In the genomic region with DNA sequence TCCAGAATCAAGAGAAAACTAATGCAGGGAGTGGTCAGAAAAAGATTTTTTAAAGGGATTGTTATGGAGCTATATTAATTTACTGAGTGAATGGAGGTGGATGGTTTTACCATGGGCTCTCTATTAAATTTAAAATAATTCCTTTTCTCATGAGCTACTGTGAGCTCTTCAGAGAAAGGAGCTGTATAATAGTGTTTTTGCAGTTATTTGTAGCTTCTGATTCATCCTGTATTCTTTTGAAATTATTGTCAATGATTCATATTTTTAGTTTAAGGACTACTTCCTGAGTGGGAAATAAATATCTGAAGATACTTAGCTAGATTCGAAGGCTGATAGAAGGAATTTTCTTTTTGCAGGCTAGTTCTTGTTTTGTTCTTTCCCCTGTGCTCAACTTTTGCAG, we compare ENCODE assay signal across 8 cellular contexts. TPM values are rescaled to one million over a fixed set of nuclear protein-coding genes. Genes with fewer than 3 reads are reported as not detected.
A peak's percentile ranks its signal among the peaks of the same experiment; 100 is the strongest.
DNase-seq lines count a peak whose midpoint lies in the region; ATAC-seq, FAIRE-seq and TF ChIP-seq lines count a peak whose summit lies in the region.
"Not testable (repeated sequence)": the region's sequence is repeated elsewhere in the genome, so short reads cannot be mapped to it uniquely, and the experiment has no call there.

No MANE protein-coding gene starts in this region.

- H3K4me1 Mint-ChIP-seq in activated CD4-positive, alpha-beta T cell treated with anti-CD3 and anti-CD28 coated beads for 36 hours, result peaks cover 37% of the 10 kb centered on the region
- peaks cover 32% of the 10 kb centered on the region for H3K4me1 Mint-ChIP-seq in osteocyte (ENCODE audit: unreplicated experiment)

- CTCF ChIA-PET in activated CD4-positive, alpha-beta T cell treated with anti-CD3 and anti-CD28 coated beads for 36 hours (lab: Charles Lee), result not testable (repeated sequence)
- CTCF ChIA-PET in GM12878 (lab: Yijun Ruan, JAX), result interaction anchor here (4.5 kb wide), 1 partner anchor 58 kb away, joined by 19 read pairs; no protein-coding TSS in a partner anchor

- not testable (repeated sequence) for H3K9me3 ChIP-seq in GM12878 (replicated peaks; ENCODE audit: control insufficient read depth, insufficient read depth, low read length); kidney (ENCODE audit: control insufficient read depth in 1 of 2, low read length in 2 of 2); upper lobe of right lung

- H3K9me3 Mint-ChIP-seq in activated CD4-positive, alpha-beta T cell treated with anti-CD3 and anti-CD28 coated beads for 36 hours (ENCODE audit: low read depth); osteocyte (ENCODE audit: unreplicated experiment): not testable (repeated sequence)

- intact Hi-C loops in activated CD4-positive, alpha-beta T cell treated with anti-CD3 and anti-CD28 coated beads for 36 hours (cut with DNase I, micrococcal nuclease), result loop anchor here (5.0 to 10.0 kb wide), 3 partner anchors 78 to 1141 kb away; a partner anchor contains a TSS
- intact Hi-C loops in GM12878 (cut with micrococcal nuclease; ENCODE audit: unreplicated experiment), result loop anchor here (5.0 kb wide), 1 partner anchor 56 kb away; a partner anchor contains a TSS
- intact Hi-C loops in kidney (cut with DNase I); upper lobe of right lung (cut with DNase I): not testable (repeated sequence)

- peak overlapping the region; percentile 93 for H3K27ac Mint-ChIP-seq in activated CD4-positive, alpha-beta T cell treated with anti-CD3 and anti-CD28 coated beads for 36 hours
- peak overlapping the region; percentile 91 for H3K27ac Mint-ChIP-seq in osteocyte (ENCODE audit: unreplicated experiment)

- POLR2A ChIA-PET in activated CD4-positive, alpha-beta T cell treated with anti-CD3 and anti-CD28 coated beads for 36 hours (lab: Charles Lee); GM12878 (lab: Charles Lee): not testable (repeated sequence)

- WGBS in GM12878 (ENCODE audit: insufficient coverage, insufficient replicate concordance, low lambda C conversion rate, missing lambda C conversion rate), result 0% methylated on average over 1 of the region's 1 CpG

- H3K4me1 ChIP-seq in GM12878 (ENCODE audit: control insufficient read depth, insufficient read depth, low read length); kidney (ENCODE audit: control insufficient read depth in 1 of 2, insufficient read depth in 1 of 2, low read depth in 1 of 2, low read length in 2 of 2): not testable (repeated sequence)
- H3K4me1 ChIP-seq in upper lobe of right lung, result peaks cover 23% of the 10 kb centered on the region

- peak overlapping the region; percentile 95 for H3K4me3 Mint-ChIP-seq in activated CD4-positive, alpha-beta T cell treated with anti-CD3 and anti-CD28 coated beads for 36 hours
- peak overlapping the region; percentile 88 for H3K4me3 Mint-ChIP-seq in osteocyte (ENCODE audit: unreplicated experiment)

- ATAC-seq in activated CD4-positive, alpha-beta T cell treated with anti-CD3 and anti-CD28 coated beads for 36 hours; GM12878; upper lobe of right lung: not testable (repeated sequence)

- not testable (repeated sequence) for TF ChIP-seq RAD21 in GM12878 (IDR thresholded peaks at IDR 0.05; ENCODE audit: insufficient read depth, low read depth, low read length)

- not testable (repeated sequence) for H3K27me3 ChIP-seq in GM12878 (replicated peaks in 1 of 2; ENCODE audit: control insufficient read depth in 2 of 2, insufficient read depth in 2 of 2, low read length in 1 of 2); upper lobe of right lung

- in situ Hi-C loops in GM12878 (cut with MboI), result not testable (repeated sequence)

- H3K36me3 Mint-ChIP-seq in activated CD4-positive, alpha-beta T cell treated with anti-CD3 and anti-CD28 coated beads for 36 hours (ENCODE audit: low read depth), result peaks cover 20% of the 10 kb centered on the region
- H3K36me3 Mint-ChIP-seq in osteocyte (ENCODE audit: unreplicated experiment), result peaks cover 16% of the 10 kb centered on the region

- not testable (repeated sequence) for BruUV-seq in GM12878 (replicated peaks; lab: Mats Ljungman, UMichigan)

- RAD21 ChIA-PET in GM12878 (lab: Charles Lee; ENCODE audit: unreplicated experiment), result not testable (repeated sequence)

- DNase-seq in EL (peak; percentile 10), LHCN-M2 (ENCODE audit: low read depth) (peak; percentile 49)
- not testable (repeated sequence) for DNase-seq in activated CD4-positive, alpha-beta T cell treated with anti-CD3 and anti-CD28 coated beads for 36 hours; GM12878 (ENCODE audit: low read depth, low spot score); epithelial cell of proximal tubule (ENCODE audit: low read depth); kidney; osteocyte (ENCODE audit: extremely low spot score, unreplicated experiment); upper lobe of right lung

- peak overlapping the region; percentile 20 for H3K9ac ChIP-seq in GM12878 (ENCODE audit: control insufficient read depth, insufficient read depth, low read length)
- H3K9ac ChIP-seq in kidney (ENCODE audit: low read length in 2 of 2), result peak overlapping the region in 1 of 2 donors; percentile 46

- FAIRE-seq in GM12878 (lab: Jason Lieb, UNC); kidney (lab: Jason Lieb, UNC): not testable (repeated sequence)

- TF ChIP-seq POLR2A in GM12878 (IDR thresholded peaks at IDR 0.05; ENCODE audit: low read depth, low read length), result not testable (repeated sequence)

- SMC1A ChIA-PET in GM12878 (lab: Charles Lee; ENCODE audit: uncharacterized antibody, unreplicated experiment), result not testable (repeated sequence)

- H3K27ac ChIP-seq in GM12878 (ENCODE audit: control insufficient read depth, insufficient read depth) (peak overlapping the region; percentile 62), upper lobe of right lung (peak overlapping the region; percentile 95)
- H3K27ac ChIP-seq in kidney (ENCODE audit: low read depth in 2 of 2, low read length in 2 of 2), result not testable (repeated sequence)

- H4K20me1 ChIP-seq in GM12878 (ENCODE audit: control insufficient read depth, insufficient read depth), result not testable (repeated sequence)

- H3K79me2 ChIP-seq in GM12878 (ENCODE audit: control insufficient read depth, insufficient read depth, low read length), result peaks cover 33% of the 10 kb centered on the region

- not testable (repeated sequence) for TF ChIP-seq CTCF in GM12878 (IDR thresholded peaks at IDR 0.05 in 2 of 3, conservative IDR thresholded peaks at IDR 0.05 in 1 of 3; ENCODE audit: control insufficient read depth in 2 of 3, extremely low read depth in 1 of 3, insufficient read depth in 1 of 3, low read depth in 3 of 3, low read length in 3 of 3); epithelial cell of proximal tubule (conservative IDR thresholded peaks at IDR 0.05; ENCODE audit: low read depth, low read length); kidney (IDR thresholded peaks at IDR 0.05; ENCODE audit: borderline replicate concordance, extremely low read depth, insufficient read depth); osteocyte (IDR thresholded peaks at IDR 0.05); upper lobe of right lung (IDR thresholded peaks at IDR 0.05)

- not testable (repeated sequence) for H2AFZ ChIP-seq in GM12878 (ENCODE audit: control insufficient read depth, low read depth, low read length)

- peak overlapping the region; percentile 48; the same call in 1 of the 2 replicates for H3K4me2 ChIP-seq in GM12878 (ENCODE audit: control insufficient read depth, insufficient read depth)

- not testable (repeated sequence) for H3K27me3 Mint-ChIP-seq in activated CD4-positive, alpha-beta T cell treated with anti-CD3 and anti-CD28 coated beads for 36 hours; osteocyte (ENCODE audit: unreplicated experiment)

- not testable (repeated sequence) for TF ChIP-seq EP300 in GM12878 (IDR thresholded peaks at IDR 0.05; ENCODE audit: borderline replicate concordance in 1 of 2, control insufficient read depth in 1 of 2, low read depth in 2 of 2, low read length in 2 of 2)

- H3K36me3 ChIP-seq in GM12878 (ENCODE audit: control insufficient read depth in 2 of 2, insufficient read depth in 2 of 2, low read length in 1 of 2); kidney (ENCODE audit: control insufficient read depth in 1 of 2, insufficient read depth in 2 of 2, low read length in 2 of 2): not testable (repeated sequence)
- peaks cover 25% of the 10 kb centered on the region for H3K36me3 ChIP-seq in upper lobe of right lung

- peak overlapping the region; percentile 70 for H3K4me3 ChIP-seq in GM12878
- peak overlapping the region; percentile 81 for H3K4me3 ChIP-seq in epithelial cell of proximal tubule (ENCODE audit: low read depth, low read length)
- peak overlapping the region; percentile 7 to 72 for H3K4me3 ChIP-seq in kidney (ENCODE audit: low read length in 2 of 2)
- H3K4me3 ChIP-seq in upper lobe of right lung, result peak overlapping the region; percentile 73

RNA-seq across cellular contexts. Expression of a gene that starts 56.4 kb away (rescaled TPM):
- total RNA-seq in LHCN-M2 (2014; rRNA removed) (49.5 and 62.6 TPM in 2 replicates), GM12878 (2014; rRNA removed) (26.8 and 29.4 TPM in 2 replicates), GM12878 (2014; rRNA removed; fragmentation: Illumina TruSeq; extraction: Trizol) (35.3 and 36.9 TPM in 2 replicates), GM12878 (2021) (27.7 and 28.1 TPM in 2 replicates), epithelial cell of proximal tubule (39.6 and 39.9 TPM in 2 replicates), kidney (26.0 TPM), osteocyte (31.4 and 33.2 TPM in 2 replicates), upper lobe of right lung (22.1 TPM)
- 18.8 TPM for polyA plus RNA-seq in LHCN-M2 (2012)
- total RNA-seq in activated CD4-positive, alpha-beta T cell treated with anti-CD3 and anti-CD28 coated beads for 36 hours, result 10 to 100 TPM; 36.1 to 40.3 TPM
- total RNA-seq in GM12878 (2013; cell fraction: nucleolus; rRNA removed), result 56.9 and 63.6 TPM in 2 replicates
- 14.2 TPM for polyA plus RNA-seq in GM12878 (2011; ENCODE audit: low read depth)
- polyA plus RNA-seq in GM12878 (2011; rRNA removed) (36.4 and 37.8 TPM in 2 replicates), GM12878 (2014; fragmentation: Illumina TruSeq; extraction: Trizol) (36.6 and 51.7 TPM in 2 replicates), GM12878 (2014; fragmentation: Nextera tagmentation; extraction: Ambion mirVana) (10 to 100 TPM; 40.5 to 48.4 TPM), GM12878 (2014; rRNA removed) (18.9 and 20.7 TPM in 2 replicates), GM12878 (2016; fragmentation: Nextera tagmentation; extraction: Ambion mirVana) (10 to 100 TPM; 43.4 to 43.5 TPM), kidney (ENCODE audit: insufficient read depth, low read depth, low replicate concordance) (11.8 TPM)
- polyA plus RNA-seq in GM12878 (2011; cell fraction: cytosol; rRNA removed), result 19.7 and 23.3 TPM in 2 replicates
- polyA plus RNA-seq in GM12878 (2011; cell fraction: nucleus; rRNA removed), result 13.0 and 13.3 TPM in 2 replicates
- 12.6 and 13.7 TPM in 2 replicates for polyA plus RNA-seq in GM12878 (2012)
- polyA minus RNA-seq in GM12878 (2011; rRNA and poly(A)+ RNA removed), result 36.3 and 48.1 TPM in 2 replicates
- 13.0 and 15.1 TPM in 2 replicates for polyA minus RNA-seq in GM12878 (2011; cell fraction: cytosol; rRNA and poly(A)+ RNA removed)
- 18.3 and 38.9 TPM in 2 replicates for polyA minus RNA-seq in GM12878 (2011; cell fraction: nucleus; rRNA and poly(A)+ RNA removed)
